1 cellular context compared by ENCODE assay signal in the genomic region with DNA sequence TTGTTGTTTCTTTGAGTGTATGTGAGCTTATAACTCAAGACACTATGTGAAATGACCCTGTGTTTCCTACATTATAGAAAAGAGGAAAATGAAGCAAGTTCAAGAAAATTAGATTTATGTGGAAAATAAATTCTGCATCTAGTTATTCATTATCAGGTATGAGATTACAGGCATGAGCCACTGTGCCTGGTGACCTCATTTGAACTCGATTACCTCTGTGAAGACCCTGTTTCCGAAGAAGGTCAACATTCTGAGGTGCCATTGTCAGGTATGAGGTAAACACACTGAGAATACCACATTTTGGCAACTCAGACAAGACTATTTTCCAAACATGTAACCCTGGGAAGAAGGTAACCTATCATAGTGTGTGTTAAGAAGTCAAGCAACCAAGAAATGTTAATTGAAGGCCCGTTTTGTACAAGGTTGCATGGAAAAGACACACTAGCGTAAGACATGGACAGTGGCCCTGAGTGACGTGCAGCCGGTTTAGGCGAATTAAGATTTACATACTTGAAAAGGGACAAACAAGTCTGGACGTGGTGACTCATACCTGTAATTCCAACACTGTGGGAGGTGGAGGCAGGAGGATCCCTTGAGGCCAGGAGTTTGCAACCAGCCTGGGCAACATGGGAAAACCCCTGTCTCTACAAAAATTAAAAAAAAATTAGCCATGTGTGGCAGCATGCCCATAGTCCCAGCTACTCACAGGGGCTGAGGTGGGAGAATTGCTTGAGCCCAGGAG.
TF ChIP-seq lines count a peak whose summit lies in the region.

No MANE protein-coding gene starts in this region.

TF ChIP-seq in WTC11, 78 proteins besides CTCF, POLR2A, EP300 and RAD21 (continued from another document):
- TF ChIP-seq, protein P1, sequence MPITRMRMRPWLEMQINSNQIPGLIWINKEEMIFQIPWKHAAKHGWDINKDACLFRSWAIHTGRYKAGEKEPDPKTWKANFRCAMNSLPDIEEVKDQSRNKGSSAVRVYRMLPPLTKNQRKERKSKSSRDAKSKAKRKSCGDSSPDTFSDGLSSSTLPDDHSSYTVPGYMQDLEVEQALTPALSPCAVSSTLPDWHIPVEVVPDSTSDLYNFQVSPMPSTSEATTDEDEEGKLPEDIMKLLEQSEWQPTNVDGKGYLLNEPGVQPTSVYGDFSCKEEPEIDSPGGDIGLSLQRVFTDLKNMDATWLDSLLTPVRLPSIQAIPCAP (CRISPR knock-in tag; IDR thresholded peaks at IDR 0.05), result no peak
- TF ChIP-seq, protein P2, sequence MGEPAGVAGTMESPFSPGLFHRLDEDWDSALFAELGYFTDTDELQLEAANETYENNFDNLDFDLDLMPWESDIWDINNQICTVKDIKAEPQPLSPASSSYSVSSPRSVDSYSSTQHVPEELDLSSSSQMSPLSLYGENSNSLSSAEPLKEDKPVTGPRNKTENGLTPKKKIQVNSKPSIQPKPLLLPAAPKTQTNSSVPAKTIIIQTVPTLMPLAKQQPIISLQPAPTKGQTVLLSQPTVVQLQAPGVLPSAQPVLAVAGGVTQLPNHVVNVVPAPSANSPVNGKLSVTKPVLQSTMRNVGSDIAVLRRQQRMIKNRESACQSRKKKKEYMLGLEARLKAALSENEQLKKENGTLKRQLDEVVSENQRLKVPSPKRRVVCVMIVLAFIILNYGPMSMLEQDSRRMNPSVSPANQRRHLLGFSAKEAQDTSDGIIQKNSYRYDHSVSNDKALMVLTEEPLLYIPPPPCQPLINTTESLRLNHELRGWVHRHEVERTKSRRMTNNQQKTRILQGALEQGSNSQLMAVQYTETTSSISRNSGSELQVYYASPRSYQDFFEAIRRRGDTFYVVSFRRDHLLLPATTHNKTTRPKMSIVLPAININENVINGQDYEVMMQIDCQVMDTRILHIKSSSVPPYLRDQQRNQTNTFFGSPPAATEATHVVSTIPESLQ (CRISPR knock-in tag; IDR thresholded peaks at IDR 0.05), result no peak
- TF ChIP-seq TCF7 (CRISPR knock-in tag; IDR thresholded peaks at IDR 0.05; ENCODE audit: low read depth) (no peak), ATF1 (CRISPR knock-in tag; IDR thresholded peaks at IDR 0.05) (no peak)
- TF ChIP-seq, protein P3, sequence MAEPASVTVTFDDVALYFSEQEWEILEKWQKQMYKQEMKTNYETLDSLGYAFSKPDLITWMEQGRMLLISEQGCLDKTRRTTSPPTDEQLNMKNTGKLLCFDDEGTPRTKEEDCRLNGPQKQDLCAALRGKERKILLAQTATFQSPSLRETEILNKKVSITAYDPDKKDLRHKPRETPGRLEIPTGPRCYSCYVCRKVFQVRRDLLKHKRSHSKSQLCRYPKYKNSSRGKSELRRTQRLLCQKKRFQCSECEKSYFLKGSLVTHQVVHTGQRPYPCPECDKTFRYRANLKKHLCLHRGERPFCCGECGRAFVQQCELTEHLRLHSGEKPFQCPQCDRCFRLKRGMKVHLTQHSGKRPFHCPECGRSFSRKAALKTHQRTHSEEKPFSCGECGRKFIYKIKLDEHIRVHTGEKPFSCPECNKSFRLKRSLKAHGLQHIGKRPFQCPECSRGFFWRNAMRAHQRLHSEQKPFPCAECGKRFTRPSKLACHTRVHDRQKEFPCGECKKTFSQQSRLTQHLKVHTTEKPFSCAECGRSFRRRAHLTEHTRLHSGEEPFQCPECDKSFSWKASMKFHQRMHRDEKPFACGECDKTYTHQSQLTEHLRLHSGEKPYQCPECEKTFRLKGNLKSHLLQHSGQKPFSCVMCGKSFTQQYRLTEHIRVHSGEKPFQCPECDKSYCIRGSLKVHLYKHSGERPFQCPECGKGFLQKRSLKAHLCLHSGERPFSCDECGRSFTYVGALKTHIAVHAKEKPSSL (CRISPR knock-in tag; conservative IDR thresholded peaks at IDR 0.05), result no peak
- TF ChIP-seq, protein P4, sequence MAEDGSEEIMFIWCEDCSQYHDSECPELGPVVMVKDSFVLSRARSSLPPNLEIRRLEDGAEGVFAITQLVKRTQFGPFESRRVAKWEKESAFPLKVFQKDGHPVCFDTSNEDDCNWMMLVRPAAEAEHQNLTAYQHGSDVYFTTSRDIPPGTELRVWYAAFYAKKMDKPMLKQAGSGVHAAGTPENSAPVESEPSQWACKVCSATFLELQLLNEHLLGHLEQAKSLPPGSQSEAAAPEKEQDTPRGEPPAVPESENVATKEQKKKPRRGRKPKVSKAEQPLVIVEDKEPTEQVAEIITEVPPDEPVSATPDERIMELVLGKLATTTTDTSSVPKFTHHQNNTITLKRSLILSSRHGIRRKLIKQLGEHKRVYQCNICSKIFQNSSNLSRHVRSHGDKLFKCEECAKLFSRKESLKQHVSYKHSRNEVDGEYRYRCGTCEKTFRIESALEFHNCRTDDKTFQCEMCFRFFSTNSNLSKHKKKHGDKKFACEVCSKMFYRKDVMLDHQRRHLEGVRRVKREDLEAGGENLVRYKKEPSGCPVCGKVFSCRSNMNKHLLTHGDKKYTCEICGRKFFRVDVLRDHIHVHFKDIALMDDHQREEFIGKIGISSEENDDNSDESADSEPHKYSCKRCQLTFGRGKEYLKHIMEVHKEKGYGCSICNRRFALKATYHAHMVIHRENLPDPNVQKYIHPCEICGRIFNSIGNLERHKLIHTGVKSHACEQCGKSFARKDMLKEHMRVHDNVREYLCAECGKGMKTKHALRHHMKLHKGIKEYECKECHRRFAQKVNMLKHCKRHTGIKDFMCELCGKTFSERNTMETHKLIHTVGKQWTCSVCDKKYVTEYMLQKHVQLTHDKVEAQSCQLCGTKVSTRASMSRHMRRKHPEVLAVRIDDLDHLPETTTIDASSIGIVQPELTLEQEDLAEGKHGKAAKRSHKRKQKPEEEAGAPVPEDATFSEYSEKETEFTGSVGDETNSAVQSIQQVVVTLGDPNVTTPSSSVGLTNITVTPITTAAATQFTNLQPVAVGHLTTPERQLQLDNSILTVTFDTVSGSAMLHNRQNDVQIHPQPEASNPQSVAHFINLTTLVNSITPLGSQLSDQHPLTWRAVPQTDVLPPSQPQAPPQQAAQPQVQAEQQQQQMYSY (CRISPR knock-in tag; IDR thresholded peaks at IDR 0.05), result no peak
